9 cellular contexts compared by ENCODE assay signal in genomic region chr5:172110921-172111873, GRCh38.
DNase-seq lines count a peak whose midpoint lies in the region; ATAC-seq and TF ChIP-seq lines count a peak whose summit lies in the region.
"Had no signal": no experiment of that assay in that cellular context is flagged by ENCODE, and none has a peak within 500 bp of the region (broad histone marks: within the 10 kb centered on the region; RNA-seq: fewer than 3 reads in every experiment).

No MANE protein-coding gene starts in this region.

- no peaks in the 10 kb centered on the region for H3K27me3 ChIP-seq in cardiac muscle cell

- H3K36me3 ChIP-seq in cardiac muscle cell: no peaks in the 10 kb centered on the region

- H3K4me3 ChIP-seq in cardiac muscle cell: no peak overlapping the region

- peak; percentile 52 for DNase-seq in DMS 273 (lab: John Stamatoyannopoulos, UW; ENCODE audit: unreplicated experiment)
- no peak for DNase-seq in DMS 273 treated with DMSO at 0.1 percent for 48 hours (lab: John Stamatoyannopoulos, UW)
- DNase-seq in activated T-helper 9 cell treated with anti-CD3 and anti-CD28 coated beads, Interleukin-2, amount 50 U/mL, for 16 hours (ENCODE audit: low read depth): peak; percentile 74
- DNase-seq in cardiac muscle cell (ENCODE audit: low read depth in 1 of 2, low spot score in 1 of 2): peak in 1 of 2 donors; percentile 63
- DNase-seq in stimulated activated CD4-positive, alpha-beta T cell treated with anti-CD3 and anti-CD28 coated beads, Interleukin-2, amount 100 ng/mL, for 24 hours: peak; percentile 86
- DNase-seq in D341Med (ENCODE audit: low spot score): no peak

- no peaks in the 10 kb centered on the region for H3K9me3 ChIP-seq in cardiac muscle cell (ENCODE audit: low read depth)

- TF ChIP-seq CTCF in cardiac muscle cell (IDR thresholded peaks at IDR 0.05; ENCODE audit: low read depth, low read length): peak; percentile 4

- H3K27ac ChIP-seq in cardiac muscle cell: peak overlapping the region; percentile 50
- H3K27ac ChIP-seq: 22Rv1 had no signal

- peaks cover 15% of the 10 kb centered on the region for H3K4me1 ChIP-seq in cardiac muscle cell (ENCODE audit: low read depth)

- TF ChIP-seq POLR2A in Raji (IDR thresholded peaks at IDR 0.05; ENCODE audit: insufficient read depth, low read depth, low read length): peak; percentile 51

- peak; percentile 81 for ATAC-seq in HG03095 (IDR thresholded peaks at IDR 0.05; ENCODE audit: unreplicated experiment)

Comparison
In these comparisons a context has a peak if more than half of its experiments do, and no peak if none do; other contexts are left out.
1. DNase-seq: peak in DMS 273 (single experiment), activated T-helper 9 cell treated with anti-CD3 and anti-CD28 coated beads, Interleukin-2, amount 50 U/mL, for 16 hours (single experiment) and stimulated activated CD4-positive, alpha-beta T cell treated with anti-CD3 and anti-CD28 coated beads, Interleukin-2, amount 100 ng/mL, for 24 hours (2 of 2); none in DMS 273 treated with DMSO at 0.1 percent for 48 hours (single experiment) and D341Med (single experiment).